ENCODE assay signal across 8 cellular contexts in genomic region chr4:42656736-42656985, GRCh38. TPM values are rescaled to one million over a fixed set of nuclear protein-coding genes. Genes with fewer than 3 reads are reported as not detected.
DNase-seq lines count a peak whose midpoint lies in the region; ATAC-seq and TF ChIP-seq lines count a peak whose summit lies in the region.

No MANE protein-coding gene starts in this region.

- H3K9me3 Mint-ChIP-seq in activated T-cell treated with anti-CD3 and anti-CD28 coated beads, Interleukin-2, amount 50 U/mL, for 72 hours, result peaks cover 6 to 9% of the 10 kb centered on the region in 2 donors

- ATAC-seq in activated T-cell treated with anti-CD3 and anti-CD28 coated beads, Interleukin-2, amount 50 U/mL, for 72 hours (replicated peaks in 1 of 2), result no peak
- no peak for ATAC-seq in GM18511 (IDR thresholded peaks at IDR 0.05; ENCODE audit: unreplicated experiment)

- intact Hi-C loops in ascending aorta (cut with DNase I) (loop anchor here (2.0 kb wide), 1 partner anchor 16 kb away; no protein-coding TSS in a partner anchor), lower leg skin (cut with DNase I; ENCODE audit: low total_unique reads) (no loop called here), tibial artery (cut with DNase I; ENCODE audit: low total_unique reads) (loop anchor here (5.0 kb wide), 1 partner anchor 244 kb away; no protein-coding TSS in a partner anchor)

- no peak overlapping the region for H3K27ac Mint-ChIP-seq in activated T-cell treated with anti-CD3 and anti-CD28 coated beads, Interleukin-2, amount 50 U/mL, for 72 hours

- peak overlapping the region; percentile 89 to 93 for H3K4me3 Mint-ChIP-seq in activated T-cell treated with anti-CD3 and anti-CD28 coated beads, Interleukin-2, amount 50 U/mL, for 72 hours

- TF ChIP-seq CTCF in ascending aorta (IDR thresholded peaks at IDR 0.05) (no peak), lower leg skin (IDR thresholded peaks at IDR 0.05) (no peak), tibial artery (IDR thresholded peaks at IDR 0.05) (no peak)

- no peak for TF ChIP-seq POLR2A in lower leg skin (IDR thresholded peaks at IDR 0.05)

- peaks cover 21 to 23% of the 10 kb centered on the region in 2 donors for H3K36me3 Mint-ChIP-seq in activated T-cell treated with anti-CD3 and anti-CD28 coated beads, Interleukin-2, amount 50 U/mL, for 72 hours (ENCODE audit: insufficient read depth in 2 of 2)

- DNase-seq in activated T-cell treated with anti-CD3 and anti-CD28 coated beads, Interleukin-2, amount 50 U/mL, for 72 hours, result no peak
- DNase-seq in activated T-cell treated with anti-CD3 and anti-CD28 coated beads, Interleukin-2, amount 50 U/mL, for 48 hours, result no peak
- DNase-seq in ascending aorta (ENCODE audit: low spot score in 2 of 2), result no peak
- peak in 1 of 2 donors; percentile 87 for DNase-seq in lower leg skin (ENCODE audit: low spot score in 2 of 2)
- DNase-seq in tibial artery, result no peak
- no peak for DNase-seq in NCI-H774 (lab: John Stamatoyannopoulos, UW)
- no peak for DNase-seq in dermis blood vessel endothelial cell

- H3K27ac ChIP-seq in ascending aorta, result peak overlapping the region; percentile 63 to 69
- H3K27ac ChIP-seq in tibial artery, result peak overlapping the region; percentile 81 to 87

- no peaks in the 10 kb centered on the region for H3K27me3 Mint-ChIP-seq in activated T-cell treated with anti-CD3 and anti-CD28 coated beads, Interleukin-2, amount 50 U/mL, for 72 hours (ENCODE audit: low read depth)

- H3K27me3 ChIP-seq in ascending aorta (no peaks in the 10 kb centered on the region), tibial artery (no peaks in the 10 kb centered on the region)

- H3K4me1 Mint-ChIP-seq in activated T-cell treated with anti-CD3 and anti-CD28 coated beads, Interleukin-2, amount 50 U/mL, for 72 hours (ENCODE audit: low read depth), result peaks cover 57% of the 10 kb centered on the region

- peaks cover 4 to 9% of the 10 kb centered on the region in 2 donors for H3K4me1 ChIP-seq in ascending aorta
- peaks cover 0 to 29% (median 18%) of the 10 kb centered on the region in 4 donors for H3K4me1 ChIP-seq in tibial artery

- H3K36me3 ChIP-seq in ascending aorta, result no peaks in the 10 kb centered on the region
- H3K36me3 ChIP-seq in tibial artery, result no peaks in the 10 kb centered on the region

- H3K9me3 ChIP-seq in ascending aorta, result no peaks in the 10 kb centered on the region
- no peaks in the 10 kb centered on the region for H3K9me3 ChIP-seq in tibial artery

- H3K4me3 ChIP-seq in ascending aorta (peak overlapping the region; percentile 92 to 95), lower leg skin (ENCODE audit: low read depth, poor library complexity, severe bottlenecking) (peak overlapping the region; percentile 83), tibial artery (peak overlapping the region; percentile 91 to 95)

- 0% methylated on average over 15 of the region's 31 CpGs; no CpG with 5 or more reads in 1 of the 2 donors for WGBS in lower leg skin, 2 donors

RNA-seq across cellular contexts. Expression of gene ATP8A1, which starts 0.2 kb away (rescaled TPM):
- 10 to 100 TPM; 51.7 to 55.9 TPM for total RNA-seq in activated T-cell treated with anti-CD3 and anti-CD28 coated beads, Interleukin-2, amount 50 U/mL, for 72 hours
- total RNA-seq in ascending aorta, result 11.4 TPM
- total RNA-seq in lower leg skin, result 10 to 100 TPM in 1 of 4 donors, 1 to 10 TPM in 3; 4.9 to 13.8 (median 5.2) TPM
- 16.7 and 40.8 TPM in 2 replicates for total RNA-seq in dermis blood vessel endothelial cell
